In the genomic region with DNA sequence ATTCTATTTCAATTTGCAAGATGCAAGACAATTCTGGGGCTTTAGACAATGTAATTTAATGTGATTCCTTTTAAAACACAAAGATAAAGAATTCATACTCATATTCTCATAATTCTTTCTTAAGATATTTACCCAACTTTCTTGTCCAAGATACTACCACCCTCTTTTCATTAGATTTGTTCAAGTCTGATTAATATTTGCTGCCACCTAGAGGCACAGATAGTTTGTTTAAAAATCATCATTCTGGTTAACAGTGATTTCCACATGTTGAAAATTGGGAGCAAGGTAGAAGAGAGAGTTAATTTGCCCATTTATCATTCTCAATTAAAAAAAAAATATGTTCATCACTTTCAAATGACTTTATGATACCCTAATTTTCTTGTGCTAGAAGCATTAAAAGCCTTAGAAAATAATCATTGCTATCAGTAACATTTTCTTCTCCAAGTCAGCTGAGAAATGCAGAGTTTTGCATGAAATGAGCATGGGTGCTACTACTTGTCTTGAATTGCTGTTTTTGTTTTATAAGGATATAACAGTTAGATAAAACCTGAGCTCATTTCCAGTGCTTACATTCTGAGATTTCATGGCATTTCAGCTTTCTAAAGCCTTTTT, we compare ENCODE assay signal across 10 cellular contexts. TPM values are rescaled to one million over a fixed set of nuclear protein-coding genes. Genes with fewer than 3 reads are reported as not detected.
DNase-seq lines count a peak whose midpoint lies in the region; ATAC-seq and TF ChIP-seq lines count a peak whose summit lies in the region.
"Had no signal": no experiment of that assay in that cellular context is flagged by ENCODE, and none has a peak within 500 bp of the region (broad histone marks: within the 10 kb centered on the region; RNA-seq: fewer than 3 reads in every experiment).

No MANE protein-coding gene starts in this region.

- H3K4me3 ChIP-seq in fibroblast of pulmonary artery (replicated peaks; ENCODE audit: low read depth, low read length) (no peak overlapping the region), transverse colon (no peak overlapping the region)

- TF ChIP-seq CTCF in activated CD8-positive, alpha-beta T cell treated with anti-CD3 and anti-CD28 coated beads for 36 hours (IDR thresholded peaks at IDR 0.05): peak; percentile 56
- TF ChIP-seq CTCF in fibroblast of pulmonary artery (IDR thresholded peaks at IDR 0.05; ENCODE audit: low read length, missing control alignments) (peak; percentile 53), transverse colon (IDR thresholded peaks at IDR 0.05) (peak in 3 of 5 experiments; percentile 13 to 28 (median 18))

- no peak overlapping the region for H3K27ac Mint-ChIP-seq in activated CD8-positive, alpha-beta T cell treated with anti-CD3 and anti-CD28 coated beads for 36 hours
- H3K27ac Mint-ChIP-seq in activated CD8-positive, alpha-beta T cell treated with anti-CD3 and anti-CD28 coated beads, Interleukin-2, amount 10 ng/mL, durations not matched to agents 7 days and 5 days: no peak overlapping the region
- H3K27ac Mint-ChIP-seq: activated naive CD8-positive, alpha-beta T cell treated with anti-CD3 and anti-CD28 coated beads, Interleukin-2, amount 50 U/mL, for 24 hours had no signal

- H3K4me1 Mint-ChIP-seq in activated CD8-positive, alpha-beta T cell treated with anti-CD3 and anti-CD28 coated beads for 36 hours (ENCODE audit: low read depth): no peaks in the 10 kb centered on the region
- H3K4me1 Mint-ChIP-seq in activated CD8-positive, alpha-beta T cell treated with anti-CD3 and anti-CD28 coated beads, Interleukin-2, amount 10 ng/mL, durations not matched to agents 7 days and 5 days (ENCODE audit: low read depth): no peaks in the 10 kb centered on the region
- H3K4me1 Mint-ChIP-seq: activated naive CD8-positive, alpha-beta T cell treated with anti-CD3 and anti-CD28 coated beads, Interleukin-2, amount 50 U/mL, for 24 hours had no signal

- no peaks in the 10 kb centered on the region for H3K27me3 Mint-ChIP-seq in activated CD8-positive, alpha-beta T cell treated with anti-CD3 and anti-CD28 coated beads for 36 hours
- no peaks in the 10 kb centered on the region for H3K27me3 Mint-ChIP-seq in activated CD8-positive, alpha-beta T cell treated with anti-CD3 and anti-CD28 coated beads, Interleukin-2, amount 10 ng/mL, durations not matched to agents 7 days and 5 days (ENCODE audit: low read depth)
- H3K27me3 Mint-ChIP-seq: activated naive CD8-positive, alpha-beta T cell treated with anti-CD3 and anti-CD28 coated beads, Interleukin-2, amount 50 U/mL, for 24 hours had no signal

- ATAC-seq in activated CD8-positive, alpha-beta T cell treated with anti-CD3 and anti-CD28 coated beads for 36 hours: no peak
- ATAC-seq in activated CD8-positive, alpha-beta T cell treated with anti-CD3 and anti-CD28 coated beads, Interleukin-2, amount 10 ng/mL, durations not matched to agents 7 days and 5 days: no peak
- no peak for ATAC-seq in HG03439 (IDR thresholded peaks at IDR 0.05; ENCODE audit: unreplicated experiment)
- ATAC-seq: activated naive CD8-positive, alpha-beta T cell treated with anti-CD3 and anti-CD28 coated beads, Interleukin-2, amount 50 U/mL, for 24 hours had no signal

- H3K4me3 Mint-ChIP-seq in activated CD8-positive, alpha-beta T cell treated with anti-CD3 and anti-CD28 coated beads for 36 hours: no peak overlapping the region
- no peak overlapping the region for H3K4me3 Mint-ChIP-seq in activated CD8-positive, alpha-beta T cell treated with anti-CD3 and anti-CD28 coated beads, Interleukin-2, amount 10 ng/mL, durations not matched to agents 7 days and 5 days
- H3K4me3 Mint-ChIP-seq: activated naive CD8-positive, alpha-beta T cell treated with anti-CD3 and anti-CD28 coated beads, Interleukin-2, amount 50 U/mL, for 24 hours had no signal

- no peaks in the 10 kb centered on the region for H3K9me3 Mint-ChIP-seq in activated CD8-positive, alpha-beta T cell treated with anti-CD3 and anti-CD28 coated beads for 36 hours
- H3K9me3 Mint-ChIP-seq in activated CD8-positive, alpha-beta T cell treated with anti-CD3 and anti-CD28 coated beads, Interleukin-2, amount 10 ng/mL, durations not matched to agents 7 days and 5 days (ENCODE audit: insufficient read depth): no peaks in the 10 kb centered on the region
- H3K9me3 Mint-ChIP-seq: activated naive CD8-positive, alpha-beta T cell treated with anti-CD3 and anti-CD28 coated beads, Interleukin-2, amount 50 U/mL, for 24 hours had no signal

- in situ Hi-C loops in transverse colon (cut with MboI; ENCODE audit: low pct_ligation_motif_present in 1 of 4, low pct_unique_long_range_greater_than_20kb in 1 of 4, low sequenced_read_pairs in 3 of 4): no loop called here

- no peak for TF ChIP-seq POLR2A in transverse colon (IDR thresholded peaks at IDR 0.05)

- DNase-seq in activated CD8-positive, alpha-beta T cell treated with anti-CD3 and anti-CD28 coated beads for 36 hours: no peak
- DNase-seq in activated CD8-positive, alpha-beta T cell treated with anti-CD3 and anti-CD28 coated beads, Interleukin-2, amount 10 ng/mL, durations not matched to agents 7 days and 5 days: no peak
- peak; percentile 37 for DNase-seq in RPMI7951 (ENCODE audit: low read depth)
- DNase-seq in fibroblast of pulmonary artery (ENCODE audit: low read depth): peak; percentile 61
- no peak for DNase-seq in transverse colon
- no peak for DNase-seq in SK-N-DZ (ENCODE audit: low spot score)
- no peak for DNase-seq in cerebellar nuclear complex (lab: John Stamatoyannopoulos, UW)
- DNase-seq: activated naive CD8-positive, alpha-beta T cell treated with anti-CD3 and anti-CD28 coated beads, Interleukin-2, amount 50 U/mL, for 24 hours; GF-D8 had no signal

- no peaks in the 10 kb centered on the region for H3K27me3 ChIP-seq in transverse colon

- H3K36me3 Mint-ChIP-seq in activated CD8-positive, alpha-beta T cell treated with anti-CD3 and anti-CD28 coated beads for 36 hours (ENCODE audit: low read depth): peaks cover 28% of the 10 kb centered on the region
- H3K36me3 Mint-ChIP-seq in activated CD8-positive, alpha-beta T cell treated with anti-CD3 and anti-CD28 coated beads, Interleukin-2, amount 10 ng/mL, durations not matched to agents 7 days and 5 days (ENCODE audit: low read depth): peaks cover 44% of the 10 kb centered on the region

- POLR2A ChIA-PET in activated CD8-positive, alpha-beta T cell treated with anti-CD3 and anti-CD28 coated beads for 36 hours (lab: Charles Lee): no interaction called here
- POLR2A ChIA-PET in activated CD8-positive, alpha-beta T cell treated with anti-CD3 and anti-CD28 coated beads, Interleukin-2, amount 10 ng/mL, durations not matched to agents 7 days and 5 days (lab: Charles Lee): no interaction called here

- intact Hi-C loops in activated CD8-positive, alpha-beta T cell treated with anti-CD3 and anti-CD28 coated beads for 36 hours (cut with micrococcal nuclease): no loop called here
- intact Hi-C loops in transverse colon (cut with DNase I; ENCODE audit: low total_unique reads): no loop called here

- H3K27ac ChIP-seq in transverse colon: no peak overlapping the region

- H3K4me1 ChIP-seq in transverse colon: no peaks in the 10 kb centered on the region

- peaks cover 0 to 47% (median 8%) of the 10 kb centered on the region in 4 donors for H3K36me3 ChIP-seq in transverse colon

- H3K9me3 ChIP-seq in transverse colon: no peaks in the 10 kb centered on the region

- TF ChIP-seq EP300 in transverse colon (IDR thresholded peaks at IDR 0.05; ENCODE audit: low read depth): no peak

- CTCF ChIA-PET in activated CD8-positive, alpha-beta T cell treated with anti-CD3 and anti-CD28 coated beads for 36 hours (lab: Charles Lee): interaction anchor here (0.7 to 3.8 kb wide), 4 partner anchors 9 to 22 kb away, joined by 3 to 18 read pairs (median 8); a partner anchor contains a TSS
- CTCF ChIA-PET in activated CD8-positive, alpha-beta T cell treated with anti-CD3 and anti-CD28 coated beads, Interleukin-2, amount 10 ng/mL, durations not matched to agents 7 days and 5 days (lab: Charles Lee): interaction anchor here (0.7 to 1.7 kb wide), 8 partner anchors 9 to 585 kb away, joined by 3 to 8 read pairs (median 4); a partner anchor contains a TSS

RNA-seq across cellular contexts. Expression of a gene that starts 11.6 kb away (rescaled TPM):
- 10 to 100 TPM; 30.7 to 33.1 TPM for total RNA-seq in activated CD8-positive, alpha-beta T cell treated with anti-CD3 and anti-CD28 coated beads for 36 hours
- 10 to 100 TPM; 21.2 to 23.3 TPM for total RNA-seq in activated CD8-positive, alpha-beta T cell treated with anti-CD3 and anti-CD28 coated beads, Interleukin-2, amount 10 ng/mL, durations not matched to agents 7 days and 5 days
- total RNA-seq in RPMI7951 (2014; rRNA removed; shearing (Covaris generic)): 9.6 and 9.9 TPM in 2 replicates
- total RNA-seq in transverse colon: 10 to 100 TPM in 3 of 4 donors, 1 to 10 TPM in 1; 4.9 to 29.9 (median 19.1) TPM
- polyA plus RNA-seq in SK-N-DZ (2014; cell fraction: cytosol; rRNA removed): 10.3 and 12.7 TPM in 2 replicates
- 12.2 and 25.9 TPM in 2 replicates for polyA plus RNA-seq in SK-N-DZ (2014; cell fraction: nucleus; rRNA removed)

Comparison
In these comparisons a context has a peak if more than half of its experiments do, and no peak if none do; other contexts are left out.
1. DNase-seq: peak in RPMI7951 (single experiment) and fibroblast of pulmonary artery (single experiment); none in activated CD8-positive, alpha-beta T cell treated with anti-CD3 and anti-CD28 coated beads for 36 hours (single experiment), activated CD8-positive, alpha-beta T cell treated with anti-CD3 and anti-CD28 coated beads, Interleukin-2, amount 10 ng/mL, durations not matched to agents 7 days and 5 days (single experiment), transverse colon (single experiment), SK-N-DZ (single experiment) and cerebellar nuclear complex (0 of 2).
2. Peak in every context shown above with its lines, with median percentiles within 50 percentile points of each other: CTCF ChIP-seq.